9 cellular contexts compared by ENCODE assay signal in the genomic region with DNA sequence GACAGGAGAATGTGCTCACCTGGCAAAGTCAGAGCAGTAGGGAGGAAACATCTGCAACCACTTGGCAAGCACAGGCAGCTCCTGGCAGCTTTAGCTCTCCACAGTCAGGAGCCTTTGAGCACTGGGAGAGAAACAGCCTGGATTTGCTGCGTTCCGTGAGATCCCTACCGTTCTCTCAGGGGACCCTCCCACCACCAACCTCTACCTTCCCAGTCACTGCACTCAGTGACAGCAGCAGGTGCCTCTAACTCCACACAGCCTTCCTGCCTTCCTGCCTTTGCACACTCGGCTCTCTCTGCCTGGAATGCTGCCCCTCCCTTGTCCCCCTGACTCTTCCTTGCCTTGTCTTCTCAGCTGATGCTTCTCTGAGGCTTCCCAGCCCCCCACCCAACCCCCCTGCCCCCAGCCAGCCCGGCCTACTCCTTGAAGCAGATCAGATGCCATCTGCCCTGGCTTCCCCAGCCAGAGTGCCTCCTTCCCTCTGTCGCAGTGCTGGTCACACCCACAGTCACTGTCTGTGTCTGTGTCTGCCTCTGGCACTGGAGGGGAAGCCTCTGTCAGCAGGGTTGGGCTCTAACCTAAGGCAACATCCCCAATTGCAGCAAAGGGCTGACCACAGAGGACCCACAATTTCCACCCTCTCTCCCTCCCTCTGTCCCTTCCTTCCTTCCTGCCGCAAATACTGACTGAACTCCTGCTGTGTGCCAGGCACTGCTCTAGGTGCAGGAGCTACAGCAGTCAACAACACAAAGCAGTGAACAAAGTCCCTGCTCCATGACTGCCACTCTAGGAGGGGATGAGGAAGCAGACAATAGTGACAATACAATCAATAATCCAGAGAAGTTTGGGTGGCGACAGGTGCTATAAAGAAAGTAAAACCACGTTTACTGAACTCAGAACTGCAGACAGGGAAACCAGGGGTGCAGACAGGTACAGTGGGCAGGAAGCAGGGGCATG. TPM values are rescaled to one million over a fixed set of nuclear protein-coding genes. Genes with fewer than 3 reads are reported as not detected.
A peak's percentile ranks its signal among the peaks of the same experiment; 100 is the strongest.
DNase-seq lines count a peak whose midpoint lies in the region; ATAC-seq, FAIRE-seq and TF ChIP-seq lines count a peak whose summit lies in the region.
"Had no signal": no experiment of that assay in that cellular context is flagged by ENCODE, and none has a peak within 500 bp of the region (broad histone marks: within the 10 kb centered on the region; RNA-seq: fewer than 3 reads in every experiment).

No MANE protein-coding gene starts in this region.

- DNase-seq in H4 (ENCODE audit: low spot score): peak; percentile 68
- peak; percentile 73 to 86 for DNase-seq in NCI-H524 (lab: John Stamatoyannopoulos, UW)
- no peak for DNase-seq in astrocyte (ENCODE audit: low read depth)
- peak; percentile 53 for DNase-seq in lung (ENCODE audit: low spot score)
- DNase-seq in GM10248 (ENCODE audit: extremely low spot score): no peak
- no peak for DNase-seq in iPS-NIHi7 (ENCODE audit: extremely low spot score)
- no peak for DNase-seq in RKO (ENCODE audit: low spot score)

- H3K4me2 ChIP-seq in astrocyte (ENCODE audit: low read length): peak overlapping the region; percentile 75
- H3K4me2 ChIP-seq: KMS-11 had no signal

- H3K4me3 ChIP-seq in astrocyte (ENCODE audit: insufficient read depth, low read depth, low read length) (no peak overlapping the region), lung (no peak overlapping the region)

- POLR2A ChIA-PET in GM10248 (lab: Yijun Ruan, JAX): no interaction called here

- peak overlapping the region; percentile 7 for H3K4me3 Mint-ChIP-seq in astrocyte (ENCODE audit: unreplicated experiment)

- no peak overlapping the region for H2AFZ ChIP-seq in astrocyte (ENCODE audit: low read depth, low read length)

- H3K27me3 ChIP-seq in astrocyte (ENCODE audit: insufficient read depth, low read length) (no peaks in the 10 kb centered on the region), lung (ENCODE audit: control insufficient read depth, insufficient read depth) (no peaks in the 10 kb centered on the region)

- H4K20me1 ChIP-seq in astrocyte (ENCODE audit: insufficient read depth, low read length): no peaks in the 10 kb centered on the region

- peaks cover 3% of the 10 kb centered on the region for H3K36me3 Mint-ChIP-seq in astrocyte (ENCODE audit: low read depth, unreplicated experiment)

- H3K27me3 Mint-ChIP-seq in astrocyte (ENCODE audit: low read depth, unreplicated experiment): peaks cover 11% of the 10 kb centered on the region

- no peaks in the 10 kb centered on the region for H3K36me3 ChIP-seq in astrocyte (ENCODE audit: insufficient read depth, low read length)
- no peaks in the 10 kb centered on the region for H3K36me3 ChIP-seq in lung (ENCODE audit: control insufficient read depth in 2 of 2, insufficient read depth in 2 of 2, low read length in 2 of 2)

- ATAC-seq in lung (ENCODE audit: insufficient read depth, low FRiP score) (peak; percentile 67), HG02885 (IDR thresholded peaks at IDR 0.05; ENCODE audit: poor library complexity, unreplicated experiment) (no peak)

- CTCF ChIA-PET in GM10248 (lab: Yijun Ruan, JAX): no interaction called here

- 9 to 32% methylated on average over 9 of the region's 9 CpGs for WGBS in lung, 2 donors

- H3K27ac Mint-ChIP-seq in astrocyte (ENCODE audit: unreplicated experiment): peak overlapping the region; percentile 79

- FAIRE-seq in astrocyte (lab: Jason Lieb, UNC): no peak

- peak overlapping the region; percentile 43 for H3K9ac ChIP-seq in astrocyte (ENCODE audit: low read length)
- H3K9ac ChIP-seq: KMS-11 had no signal

- H3K9me3 Mint-ChIP-seq in astrocyte (ENCODE audit: unreplicated experiment): peaks cover 2% of the 10 kb centered on the region

- H3K4me1 Mint-ChIP-seq in astrocyte (ENCODE audit: low read depth, unreplicated experiment): peaks cover 68% of the 10 kb centered on the region

- H3K79me2 ChIP-seq in astrocyte (ENCODE audit: insufficient read depth, low read length): no peaks in the 10 kb centered on the region

- H3K4me1 ChIP-seq in astrocyte (ENCODE audit: insufficient read depth, low read length): peaks cover 64% of the 10 kb centered on the region
- peaks cover 7 to 27% of the 10 kb centered on the region in 2 donors for H3K4me1 ChIP-seq in lung (ENCODE audit: control insufficient read depth in 2 of 2, insufficient read depth in 2 of 2, low read length in 2 of 2)

- no peak overlapping the region for H3K27ac ChIP-seq in astrocyte (ENCODE audit: low read depth, low read length)
- H3K27ac ChIP-seq in lung (ENCODE audit: low read depth in 1 of 2, low read length in 1 of 2): peak overlapping the region in 1 of 2 donors; percentile 18
- H3K27ac ChIP-seq: KMS-11 had no signal

- H3K9me3 ChIP-seq in astrocyte (ENCODE audit: insufficient read depth, low read depth, low read length): no peaks in the 10 kb centered on the region
- no peaks in the 10 kb centered on the region for H3K9me3 ChIP-seq in lung (ENCODE audit: control insufficient read depth in 2 of 2, insufficient read depth in 1 of 2, low read length in 1 of 2)

- TF ChIP-seq CTCF in astrocyte (IDR thresholded peaks at IDR 0.05; ENCODE audit: insufficient read depth, low read depth, low read length) (no peak), lung (IDR thresholded peaks at IDR 0.05; ENCODE audit: control extremely low read depth, extremely low read depth) (no peak), GM10248 (IDR thresholded peaks at IDR 0.05; ENCODE audit: control extremely low read depth, extremely low read depth, low read depth, missing control alignments) (no peak)

RNA-seq across cellular contexts. Expression of a gene that starts 14.8 kb away (rescaled TPM):
- total RNA-seq in H4 (2014; rRNA removed; shearing (Covaris generic)): 64.5 and 67.1 TPM in 2 replicates
- total RNA-seq in astrocyte (57.9 and 69.6 TPM in 2 replicates), lung (10 to 100 TPM; 12.6 to 18.6 TPM)
- polyA plus RNA-seq in lung: 10 to 100 TPM in 1 of 2 donors, 1 to 10 TPM in 1; 3.7 to 10.6 TPM

Comparison
In these comparisons a context has a peak if more than half of its experiments do, and no peak if none do; other contexts are left out.
1. DNase-seq: peak in H4 (single experiment), NCI-H524 (2 of 2) and lung (single experiment); none in astrocyte (single experiment), GM10248 (single experiment), iPS-NIHi7 (single experiment) and RKO (single experiment).